8 cellular contexts compared by ENCODE assay signal in genomic region chr3:12663311-12663935, GRCh38. TPM values are rescaled to one million over a fixed set of nuclear protein-coding genes. Genes with fewer than 3 reads are reported as not detected.
DNase-seq lines count a peak whose midpoint lies in the region; ATAC-seq and TF ChIP-seq lines count a peak whose summit lies in the region.

No MANE protein-coding gene starts in this region.

- peak; percentile 78 for DNase-seq in SK-N-SH
- peak; percentile 44 for DNase-seq in cerebellar cortex (ENCODE audit: low spot score)
- DNase-seq in left colon = peak in 1 of 2 donors; percentile 62
- DNase-seq in stimulated activated CD4-positive, alpha-beta T cell treated with anti-CD3 and anti-CD28 coated beads, Interleukin-2, amount 100 ng/mL, for 4 hours (ENCODE audit: low read depth) = peak; percentile 32
- no peak for DNase-seq in NCI-H526 treated with DMSO at 0.1 percent for 48 hours (lab: John Stamatoyannopoulos, UW)

- no peaks in the 10 kb centered on the region for H3K9me3 ChIP-seq in SK-N-SH

- H3K9me2 ChIP-seq in SK-N-SH = no peaks in the 10 kb centered on the region

- H3K27ac ChIP-seq in ACC112 (ENCODE audit: low read depth, low read length) (peak overlapping the region; percentile 92), SK-N-SH (ENCODE audit: low read depth in 2 of 2, low read length in 1 of 2) (peak overlapping the region; percentile 97 to 98)

- H3K4me3 ChIP-seq in ACC112 (ENCODE audit: low read depth, low read length) (peak overlapping the region; percentile 97), SK-N-SH (ENCODE audit: low read depth in 2 of 2, low read length in 1 of 2) (peak overlapping the region; percentile 86 to 94)

- CTCF ChIA-PET in SK-N-SH (lab: Yijun Ruan, JAX) = interaction anchor here (1.2 to 2.7 kb wide), 3 partner anchors 56 to 107 kb away, joined by 3 to 7 read pairs (median 6); no protein-coding TSS in a partner anchor

- H3K4me1 ChIP-seq in ACC112 (ENCODE audit: control insufficient read depth, insufficient read depth, low read length, unreplicated experiment) (peaks cover 29% of the 10 kb centered on the region), SK-N-SH (ENCODE audit: control insufficient read depth in 1 of 2, insufficient read depth in 2 of 2, low read depth in 1 of 2, low read length in 1 of 2) (peaks cover 3 to 21% of the 10 kb centered on the region in 2 experiments; a peak in 2 of 4 replicates)

- ATAC-seq in GM18511 (IDR thresholded peaks at IDR 0.05; ENCODE audit: unreplicated experiment) (peak; percentile 39), HG03039 (IDR thresholded peaks at IDR 0.05; ENCODE audit: unreplicated experiment) (peak; percentile 38), left colon (peak; percentile 60)

- peak overlapping the region; percentile 89 for H3K4me2 ChIP-seq in SK-N-SH

- intact Hi-C loops in left colon (cut with DNase I, micrococcal nuclease) = loop anchor here in 1 of 2 donors (5.0 kb wide), 1 partner anchor 106 kb away; the partner anchor contains the start of gene MKRN2

- peak overlapping the region; percentile 100 for H3K9ac ChIP-seq in SK-N-SH

- H3K36me3 ChIP-seq in ACC112 (ENCODE audit: insufficient read depth, low read length) = no peaks in the 10 kb centered on the region
- no peaks in the 10 kb centered on the region for H3K36me3 ChIP-seq in SK-N-SH (replicated peaks in 1 of 2; ENCODE audit: control insufficient read depth in 1 of 2, insufficient read depth in 2 of 2, low read length in 1 of 2)

- WGBS in SK-N-SH (ENCODE audit: low lambda C conversion rate) = 2% methylated on average over 16 of the region's 48 CpGs

- peaks cover 13% of the 10 kb centered on the region for H3F3A ChIP-seq in SK-N-SH (replicated peaks; ENCODE audit: insufficient read depth)

- H3K27me3 ChIP-seq in ACC112 (ENCODE audit: insufficient read depth, low read length) (no peaks in the 10 kb centered on the region), SK-N-SH (ENCODE audit: insufficient read depth) (no peaks in the 10 kb centered on the region)

- TF ChIP-seq EP300 in SK-N-SH (IDR thresholded peaks at IDR 0.05; ENCODE audit: borderline replicate concordance in 1 of 2, low read depth in 1 of 2, low read length in 1 of 2) = no peak

- H4K20me1 ChIP-seq in SK-N-SH (ENCODE audit: insufficient read depth) = peaks cover 33% of the 10 kb centered on the region

- POLR2A ChIA-PET in SK-N-SH (lab: Yijun Ruan, JAX) = interaction anchor here (0.6 to 1.5 kb wide), 2 partner anchors 13 to 147 kb away, joined by 3 to 5 read pairs; no protein-coding TSS in a partner anchor

- H2AFZ ChIP-seq in ACC112 (ENCODE audit: low read length, unreplicated experiment) (peak overlapping the region; percentile 58), SK-N-SH (ENCODE audit: low read depth) (peak overlapping the region; percentile 86)

- H3K79me2 ChIP-seq in ACC112 (ENCODE audit: control insufficient read depth, insufficient read depth, low read length, unreplicated experiment) (peaks cover 52% of the 10 kb centered on the region), SK-N-SH (ENCODE audit: insufficient read depth) (peaks cover 54% of the 10 kb centered on the region)

- TF ChIP-seq RAD21 in SK-N-SH (IDR thresholded peaks at IDR 0.05; ENCODE audit: low read length) = no peak

- TF ChIP-seq CTCF in SK-N-SH (IDR thresholded peaks at IDR 0.05) = no peak

TF ChIP-seq in SK-N-SH, 30 proteins besides CTCF, POLR2A, EP300 and RAD21:
- TF ChIP-seq TAF1 (IDR thresholded peaks at IDR 0.05; ENCODE audit: borderline replicate concordance, low read depth, low read length) (no peak), IRF3 (IDR thresholded peaks at IDR 0.05; ENCODE audit: low read depth, low read length) (no peak), NFIC (IDR thresholded peaks at IDR 0.05; ENCODE audit: borderline replicate concordance) (no peak), JUND (IDR thresholded peaks at IDR 0.05) (no peak), NRF1 (IDR thresholded peaks at IDR 0.05; ENCODE audit: low read depth, low read length) (no peak), EZH2phosphoT487 (IDR thresholded peaks at IDR 0.05; ENCODE audit: borderline replicate concordance, low read depth) (no peak), MXI1 (IDR thresholded peaks at IDR 0.05; ENCODE audit: low read depth, low read length) (peak; percentile 44; the same call in 1 of the 2 replicates), GABPA (IDR thresholded peaks at IDR 0.05; ENCODE audit: low read depth) (no peak)

RNA-seq across cellular contexts. Expression of gene RAF1, which starts 0.5 kb away (rescaled TPM):
- 58.7 and 82.3 TPM in 2 replicates for polyA plus RNA-seq in SK-N-SH (2012; rRNA removed)
- polyA plus RNA-seq in SK-N-SH (2012; cell fraction: cytosol; rRNA removed) = 39.8 and 52.9 TPM in 2 replicates
- polyA plus RNA-seq in SK-N-SH (2012; cell fraction: nucleus; rRNA removed) = 98.4 and 158 TPM in 2 replicates
- total RNA-seq in left colon = 10 to 100 TPM; 75.3 to 80.5 TPM
